8 cellular contexts compared by ENCODE assay signal in the genomic region with DNA sequence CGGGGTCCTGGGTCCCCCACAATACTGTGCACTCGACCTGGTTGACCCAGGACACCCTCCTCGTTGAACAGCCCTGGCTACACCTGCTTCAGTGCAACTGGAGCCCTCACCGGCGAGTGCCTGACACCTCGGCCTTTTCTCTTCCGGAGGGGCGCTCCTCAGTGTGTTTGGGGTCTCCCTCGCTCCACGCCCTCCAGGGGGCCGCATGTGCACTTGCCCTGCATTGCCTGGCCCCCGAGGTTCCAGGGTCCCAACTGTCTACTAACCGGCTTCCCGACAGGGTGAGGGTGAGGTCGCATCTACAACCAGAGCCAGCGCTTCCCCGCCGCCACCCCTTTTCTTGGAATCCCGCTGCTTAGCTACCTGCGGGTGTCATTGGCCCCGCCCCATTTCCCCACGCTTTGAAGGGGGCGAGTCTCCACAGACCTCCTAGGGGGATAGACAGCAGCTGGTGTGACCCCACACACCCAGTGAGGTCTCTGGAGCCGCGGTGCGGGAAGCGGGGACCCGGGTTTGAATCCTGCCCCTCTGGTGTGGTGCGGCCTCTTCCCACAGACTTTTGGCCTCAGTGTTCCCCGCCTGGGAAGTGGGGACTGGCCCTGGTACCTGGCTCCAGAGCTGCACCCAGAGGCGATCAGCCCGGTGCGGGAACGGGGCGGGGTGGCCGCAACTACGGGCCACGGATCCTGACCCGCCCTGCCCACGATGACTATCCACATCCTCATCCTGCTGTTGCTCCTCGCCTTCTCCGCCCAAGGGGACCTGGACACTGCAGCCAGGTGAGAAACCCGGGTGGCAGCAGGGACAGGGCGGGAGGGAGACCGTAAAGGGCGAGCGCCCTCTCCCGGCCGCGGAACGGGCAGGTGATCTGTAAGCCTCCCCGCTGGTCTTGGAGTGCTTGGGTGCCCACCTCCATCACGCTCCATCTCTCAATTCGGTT. TPM values are rescaled to one million over a fixed set of nuclear protein-coding genes. Genes with fewer than 3 reads are reported as not detected.
DNase-seq lines count a peak whose midpoint lies in the region; ATAC-seq and TF ChIP-seq lines count a peak whose summit lies in the region.

A gene with protein sequence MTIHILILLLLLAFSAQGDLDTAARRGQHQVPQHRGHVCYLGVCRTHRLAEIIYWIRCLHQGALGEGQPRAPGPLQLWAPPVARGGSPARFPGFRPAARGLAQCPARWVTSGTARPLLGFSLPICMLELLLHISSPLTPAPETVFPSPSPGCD (plus strand): TSS at position 462 of the 940 bp plus-strand sequence. CDS start 244 bp downstream, at position 706.

- DNase-seq in AG09309 (ENCODE audit: low read depth) (no peak), HFF-Myc (ENCODE audit: extremely low read depth, low read depth) (no peak), mesendoderm (peak; percentile 66), thyroid gland (peak; percentile 56 to 57)

- peak within 1 kb of the TSS; percentile 41 for H3K27ac Mint-ChIP-seq in T-helper 1 cell treated with Interleukin-12 subunit alpha and Interleukin-12 subunit beta and Interleukin-4 antibody, amounts not matched to agents 30 μg/mL and 1 μg/mL, for 36 hours

- H3K4ac ChIP-seq in mesendoderm (ENCODE audit: low read depth, low read length): no peak within 1 kb of the TSS

- peak within 1 kb of the TSS; percentile 28 for H3K18ac ChIP-seq in mesendoderm (ENCODE audit: low read length)

- H3K4me1 ChIP-seq in ectodermal cell (ENCODE audit: control insufficient read depth, insufficient read depth, low read length) (peaks cover 3% of the 10 kb centered on the region), mesendoderm (ENCODE audit: control insufficient read depth, low read depth, low read length) (peaks cover 2% of the 10 kb centered on the region), thyroid gland (peaks cover 4 to 17% of the 10 kb centered on the region in 2 donors)

- H3K4me1 Mint-ChIP-seq in T-helper 1 cell treated with Interleukin-12 subunit alpha and Interleukin-12 subunit beta and Interleukin-4 antibody, amounts not matched to agents 30 μg/mL and 1 μg/mL, for 36 hours (ENCODE audit: low read depth): peaks cover 18% of the 10 kb centered on the region

- peaks cover 12% of the 10 kb centered on the region for H3K27me3 Mint-ChIP-seq in T-helper 1 cell treated with Interleukin-12 subunit alpha and Interleukin-12 subunit beta and Interleukin-4 antibody, amounts not matched to agents 30 μg/mL and 1 μg/mL, for 36 hours (ENCODE audit: low read depth)

- no peaks in the 10 kb centered on the region for H3K79me2 ChIP-seq in mesendoderm (ENCODE audit: control insufficient read depth, insufficient read depth, low read length)

- H3K36me3 ChIP-seq in ectodermal cell (ENCODE audit: control insufficient read depth, insufficient read depth, low read length) (peaks cover 27% of the 10 kb centered on the region), mesendoderm (ENCODE audit: control insufficient read depth, insufficient read depth, low read length) (peaks cover 16% of the 10 kb centered on the region), thyroid gland (peaks cover 18 to 33% of the 10 kb centered on the region in 2 donors)

- no peak within 1 kb of the TSS for H2BK5ac ChIP-seq in mesendoderm (ENCODE audit: low read length)

- H3K36me3 Mint-ChIP-seq in T-helper 1 cell treated with Interleukin-12 subunit alpha and Interleukin-12 subunit beta and Interleukin-4 antibody, amounts not matched to agents 30 μg/mL and 1 μg/mL, for 36 hours (ENCODE audit: low read depth): peaks cover 18% of the 10 kb centered on the region

- H2AK5ac ChIP-seq in mesendoderm (ENCODE audit: low read length): no peak within 1 kb of the TSS

- no peak within 1 kb of the TSS for H4K5ac ChIP-seq in mesendoderm (ENCODE audit: low read length)

- H3K27ac ChIP-seq in ectodermal cell (ENCODE audit: insufficient read depth, low read depth, low read length, poor library complexity, severe bottlenecking) (peak within 1 kb of the TSS; percentile 44), mesendoderm (ENCODE audit: low read depth, low read length) (peak within 1 kb of the TSS; percentile 65), thyroid gland (peak within 1 kb of the TSS in 2 of 3 donors; percentile 16 to 17)

- intact Hi-C loops in thyroid gland (cut with DNase I): no loop called here

- H2BK120ac ChIP-seq in mesendoderm (ENCODE audit: low read depth, low read length): no peak within 1 kb of the TSS

- peaks cover 11% of the 10 kb centered on the region for H3K79me1 ChIP-seq in mesendoderm (ENCODE audit: low read length)

- no peaks in the 10 kb centered on the region for H3K27me3 ChIP-seq in ectodermal cell (ENCODE audit: control insufficient read depth, insufficient read depth, low read length, poor library complexity, severe bottlenecking)
- no peaks in the 10 kb centered on the region for H3K27me3 ChIP-seq in mesendoderm (ENCODE audit: insufficient read depth, low read length, poor library complexity)
- H3K27me3 ChIP-seq in thyroid gland: no peaks in the 10 kb centered on the region

- no peak for TF ChIP-seq POLR2A in thyroid gland (IDR thresholded peaks at IDR 0.05)

- peak; percentile 67 for TF ChIP-seq CTCF in AG09309 (IDR thresholded peaks at IDR 0.05; ENCODE audit: control insufficient read depth, insufficient read depth, low read depth, low read length, missing control alignments)
- TF ChIP-seq CTCF in HFF-Myc (IDR thresholded peaks at IDR 0.05; ENCODE audit: low read depth, low read length, missing control alignments): peak; percentile 57
- TF ChIP-seq CTCF in thyroid gland (IDR thresholded peaks at IDR 0.05): peak in 5 of 6 experiments; percentile 21 to 54 (median 29)

- H3K9me3 Mint-ChIP-seq in T-helper 1 cell treated with Interleukin-12 subunit alpha and Interleukin-12 subunit beta and Interleukin-4 antibody, amounts not matched to agents 30 μg/mL and 1 μg/mL, for 36 hours: no peaks in the 10 kb centered on the region

- 93 to 94% methylated on average over 54 of the region's 54 CpGs for WGBS in ectodermal cell, 2 experiments
- WGBS in mesendoderm (ENCODE audit: extremely low coverage, insufficient coverage, low lambda C conversion rate): no CpG with 5 or more reads among the region's 54 CpGs
- WGBS in thyroid gland, 2 donors: 44 to 76% methylated on average over 8 to 38 of the region's 54 CpGs

- H4K8ac ChIP-seq in mesendoderm (ENCODE audit: low read depth, low read length): no peak within 1 kb of the TSS

- no peaks in the 10 kb centered on the region for H3K9me3 ChIP-seq in ectodermal cell (ENCODE audit: control insufficient read depth, low read length)
- H3K9me3 ChIP-seq in thyroid gland: no peaks in the 10 kb centered on the region

- H3K4me3 ChIP-seq in AG09309 (ENCODE audit: control insufficient read depth, low read depth, low read length) (peak within 1 kb of the TSS; percentile 61), HFF-Myc (replicated peaks; ENCODE audit: low read depth, low read length) (peak within 1 kb of the TSS; percentile 42), ectodermal cell (ENCODE audit: insufficient read depth, low read depth, low read length) (peak within 1 kb of the TSS; percentile 69), mesendoderm (ENCODE audit: low read length) (peak within 1 kb of the TSS; percentile 67), thyroid gland (replicated peaks in 1 of 3) (peak within 1 kb of the TSS in 1 of 3 donors; percentile 23)

- H3K4me3 Mint-ChIP-seq in T-helper 1 cell treated with Interleukin-12 subunit alpha and Interleukin-12 subunit beta and Interleukin-4 antibody, amounts not matched to agents 30 μg/mL and 1 μg/mL, for 36 hours: peak within 1 kb of the TSS; percentile 93

- H3K23ac ChIP-seq in mesendoderm (ENCODE audit: low read length): no peak within 1 kb of the TSS

- peak within 1 kb of the TSS; percentile 86 for H3K9ac ChIP-seq in mesendoderm (ENCODE audit: low read length)

- peak within 1 kb of the TSS; percentile 92 for H3K56ac ChIP-seq in mesendoderm (ENCODE audit: low read length)

- peak within 1 kb of the TSS; percentile 69 for H3K4me2 ChIP-seq in mesendoderm (ENCODE audit: low read length)

- H2BK15ac ChIP-seq in mesendoderm (replicated peaks; ENCODE audit: low read depth): no peak within 1 kb of the TSS

- ATAC-seq in GM21786 (IDR thresholded peaks at IDR 0.05; ENCODE audit: unreplicated experiment) (no peak), HG03280 (IDR thresholded peaks at IDR 0.05; ENCODE audit: unreplicated experiment) (no peak)

RNA-seq across cellular contexts. Expression of the gene that starts here (rescaled TPM):
- polyA plus RNA-seq in ectodermal cell (2013, experiment 1 of 4): 11.4 TPM
- 8.3 TPM for polyA plus RNA-seq in ectodermal cell (2013, experiment 2 of 4)
- 6.7 TPM for polyA plus RNA-seq in ectodermal cell (2013, experiment 3 of 4)
- 6.9 TPM for polyA plus RNA-seq in ectodermal cell (2013, experiment 4 of 4)
- 5.8 TPM for polyA plus RNA-seq in mesendoderm (2013, experiment 1 of 2)
- polyA plus RNA-seq in mesendoderm (2013, experiment 2 of 2): 5.4 TPM
- total RNA-seq in thyroid gland: 1 to 10 TPM in 1 of 4 donors, under 1 TPM in 2, not detected in 1; 0.38 to 2.7 (median 0.45) TPM

Comparison
In these comparisons a context has a peak if more than half of its experiments do, and no peak if none do; other contexts are left out.
1. DNase-seq: peak in mesendoderm (single experiment) and thyroid gland (2 of 2); none in AG09309 (single experiment) and HFF-Myc (single experiment).
2. Peak in every context shown above with its lines, with median percentiles within 50 percentile points of each other: CTCF ChIP-seq and H3K27ac ChIP-seq.